ENCODE assay signal across 1 cellular context in the genomic region with DNA sequence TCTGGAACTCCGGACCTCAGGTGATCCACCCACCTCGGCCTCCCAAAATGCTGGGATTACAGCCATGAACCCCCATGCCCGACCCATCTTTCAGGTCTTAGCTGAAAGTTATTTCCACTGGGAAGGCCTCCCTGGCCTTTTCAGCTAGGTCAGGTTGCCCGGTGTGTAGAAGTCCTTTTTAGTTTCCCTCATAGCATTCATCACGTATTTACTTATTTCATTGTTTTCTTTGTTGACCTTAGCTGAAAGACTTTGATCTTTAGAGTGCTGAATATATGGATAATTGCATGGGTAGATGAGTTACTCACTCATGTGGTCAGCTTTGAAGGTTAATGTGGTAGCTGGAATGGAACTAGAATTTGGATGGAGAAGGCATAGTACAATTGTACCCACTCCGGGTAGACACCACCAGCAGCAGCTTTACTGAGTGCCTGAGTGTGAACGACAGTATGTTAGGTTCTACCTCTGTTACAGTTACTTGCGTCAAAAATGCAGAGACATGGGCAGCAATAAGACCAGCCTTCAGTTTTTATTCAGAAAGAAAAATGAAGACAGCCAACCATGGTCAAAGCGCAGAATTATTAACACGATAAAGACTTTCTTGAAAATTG.
TF ChIP-seq lines count a peak whose summit lies in the region.

No MANE protein-coding gene starts in this region.

TF ChIP-seq in HepG2, 621 proteins besides CTCF, POLR2A, EP300 and RAD21 (continued from another document and continues in another):
- TF ChIP-seq, protein P1, sequence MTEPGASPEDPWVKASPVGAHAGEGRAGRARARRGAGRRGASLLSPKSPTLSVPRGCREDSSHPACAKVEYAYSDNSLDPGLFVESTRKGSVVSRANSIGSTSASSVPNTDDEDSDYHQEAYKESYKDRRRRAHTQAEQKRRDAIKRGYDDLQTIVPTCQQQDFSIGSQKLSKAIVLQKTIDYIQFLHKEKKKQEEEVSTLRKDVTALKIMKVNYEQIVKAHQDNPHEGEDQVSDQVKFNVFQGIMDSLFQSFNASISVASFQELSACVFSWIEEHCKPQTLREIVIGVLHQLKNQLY (CRISPR knock-in tag; IDR thresholded peaks at IDR 0.05): peak; percentile 87
- TF ChIP-seq ZNF33B (CRISPR knock-in tag; IDR thresholded peaks at IDR 0.05) (peak; percentile 51; the same call in 1 of the 2 replicates), BCL6 (CRISPR knock-in tag; IDR thresholded peaks at IDR 0.05) (peak; percentile 84), ZNF326 (CRISPR knock-in tag; IDR thresholded peaks at IDR 0.05; ENCODE audit: borderline replicate concordance) (no peak), ARNTL (CRISPR knock-in tag; IDR thresholded peaks at IDR 0.05) (peak; percentile 79), ZNF317 (CRISPR knock-in tag; IDR thresholded peaks at IDR 0.05) (no peak; the same call in 1 of the 2 replicates), GLI4 (CRISPR knock-in tag; IDR thresholded peaks at IDR 0.05; ENCODE audit: borderline replicate concordance) (peak; percentile 85; the same call in 1 of the 2 replicates), SSRP1 (CRISPR knock-in tag; IDR thresholded peaks at IDR 0.05) (no peak), KDM6A (CRISPR knock-in tag; IDR thresholded peaks at IDR 0.05; ENCODE audit: low read depth) (peak; percentile 99), HMG20B (CRISPR knock-in tag; conservative IDR thresholded peaks at IDR 0.05) (peak; percentile 97), RCOR2 (CRISPR knock-in tag; IDR thresholded peaks at IDR 0.05) (peak; percentile 99), ZNF335 (CRISPR knock-in tag; IDR thresholded peaks at IDR 0.05) (peak; percentile 85), REXO4 (CRISPR knock-in tag; IDR thresholded peaks at IDR 0.05; ENCODE audit: borderline replicate concordance) (no peak), ZSCAN9 (CRISPR knock-in tag; IDR thresholded peaks at IDR 0.05; ENCODE audit: borderline replicate concordance) (peak; percentile 92), TBL1XR1 (IDR thresholded peaks at IDR 0.05; ENCODE audit: borderline replicate concordance, low read length, partially characterized antibody) (peak; percentile 87), FOXP1 (IDR thresholded peaks at IDR 0.05) (peak; percentile 96), FOXP1 (CRISPR knock-in tag; IDR thresholded peaks at IDR 0.05) (peak; percentile 98), NR2F1 (CRISPR knock-in tag; IDR thresholded peaks at IDR 0.05) (peak; percentile 72 to 90), AKAP8 (CRISPR knock-in tag; IDR thresholded peaks at IDR 0.05) (no peak), ZMYM4 (CRISPR knock-in tag; IDR thresholded peaks at IDR 0.05) (peak; percentile 90), HDAC6 (IDR thresholded peaks at IDR 0.05; ENCODE audit: low read depth, low read length) (0 out of 2 replicates have a peak, but pooled peaks have one; percentile 62), EHMT2 (IDR thresholded peaks at IDR 0.05; ENCODE audit: borderline replicate concordance, low read depth, low read length) (peak; percentile 96; the same call in 1 of the 2 replicates), KAT2B (IDR thresholded peaks at IDR 0.05; ENCODE audit: borderline replicate concordance, low read depth, low read length) (no peak), CBFB (CRISPR knock-in tag; IDR thresholded peaks at IDR 0.05) (peak; percentile 99), ZZZ3 (CRISPR knock-in tag; IDR thresholded peaks at IDR 0.05; ENCODE audit: borderline replicate concordance) (no peak), ZNF10 (CRISPR knock-in tag; IDR thresholded peaks at IDR 0.05; ENCODE audit: borderline replicate concordance, low read depth) (no peak), GFI1 (CRISPR knock-in tag; IDR thresholded peaks at IDR 0.05; ENCODE audit: borderline replicate concordance) (peak; percentile 84), CC2D1A (CRISPR knock-in tag; IDR thresholded peaks at IDR 0.05) (0 out of 2 replicates have a peak, but pooled peaks have one; percentile 86), POLR2G (IDR thresholded peaks at IDR 0.05; ENCODE audit: low read depth, low read length) (peak; percentile 41), MIER3 (CRISPR knock-in tag; IDR thresholded peaks at IDR 0.05; ENCODE audit: borderline replicate concordance) (peak; percentile 97; the same call in 1 of the 2 replicates), NPAS2 (CRISPR knock-in tag; IDR thresholded peaks at IDR 0.05; ENCODE audit: borderline replicate concordance) (no peak), ELF3 (CRISPR knock-in tag; IDR thresholded peaks at IDR 0.05) (peak; percentile 94), ZMYM2 (CRISPR knock-in tag; IDR thresholded peaks at IDR 0.05) (peak; percentile 80; the same call in 1 of the 2 replicates), SALL1 (CRISPR knock-in tag; IDR thresholded peaks at IDR 0.05) (peak; percentile 96), ZBTB3 (CRISPR knock-in tag; IDR thresholded peaks at IDR 0.05; ENCODE audit: borderline replicate concordance, low read depth) (peak; percentile 48; the same call in 1 of the 2 replicates)
- TF ChIP-seq, protein P2, sequence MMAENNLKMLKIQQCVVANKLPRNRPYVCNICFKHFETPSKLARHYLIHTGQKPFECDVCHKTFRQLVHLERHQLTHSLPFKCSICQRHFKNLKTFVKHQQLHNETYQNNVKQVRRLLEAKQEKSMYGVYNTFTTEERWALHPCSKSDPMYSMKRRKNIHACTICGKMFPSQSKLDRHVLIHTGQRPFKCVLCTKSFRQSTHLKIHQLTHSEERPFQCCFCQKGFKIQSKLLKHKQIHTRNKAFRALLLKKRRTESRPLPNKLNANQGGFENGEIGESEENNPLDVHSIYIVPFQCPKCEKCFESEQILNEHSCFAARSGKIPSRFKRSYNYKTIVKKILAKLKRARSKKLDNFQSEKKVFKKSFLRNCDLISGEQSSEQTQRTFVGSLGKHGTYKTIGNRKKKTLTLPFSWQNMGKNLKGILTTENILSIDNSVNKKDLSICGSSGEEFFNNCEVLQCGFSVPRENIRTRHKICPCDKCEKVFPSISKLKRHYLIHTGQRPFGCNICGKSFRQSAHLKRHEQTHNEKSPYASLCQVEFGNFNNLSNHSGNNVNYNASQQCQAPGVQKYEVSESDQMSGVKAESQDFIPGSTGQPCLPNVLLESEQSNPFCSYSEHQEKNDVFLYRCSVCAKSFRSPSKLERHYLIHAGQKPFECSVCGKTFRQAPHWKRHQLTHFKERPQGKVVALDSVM (CRISPR knock-in tag; IDR thresholded peaks at IDR 0.05): no peak; the same call in 1 of the 2 replicates
- TF ChIP-seq, protein P3, sequence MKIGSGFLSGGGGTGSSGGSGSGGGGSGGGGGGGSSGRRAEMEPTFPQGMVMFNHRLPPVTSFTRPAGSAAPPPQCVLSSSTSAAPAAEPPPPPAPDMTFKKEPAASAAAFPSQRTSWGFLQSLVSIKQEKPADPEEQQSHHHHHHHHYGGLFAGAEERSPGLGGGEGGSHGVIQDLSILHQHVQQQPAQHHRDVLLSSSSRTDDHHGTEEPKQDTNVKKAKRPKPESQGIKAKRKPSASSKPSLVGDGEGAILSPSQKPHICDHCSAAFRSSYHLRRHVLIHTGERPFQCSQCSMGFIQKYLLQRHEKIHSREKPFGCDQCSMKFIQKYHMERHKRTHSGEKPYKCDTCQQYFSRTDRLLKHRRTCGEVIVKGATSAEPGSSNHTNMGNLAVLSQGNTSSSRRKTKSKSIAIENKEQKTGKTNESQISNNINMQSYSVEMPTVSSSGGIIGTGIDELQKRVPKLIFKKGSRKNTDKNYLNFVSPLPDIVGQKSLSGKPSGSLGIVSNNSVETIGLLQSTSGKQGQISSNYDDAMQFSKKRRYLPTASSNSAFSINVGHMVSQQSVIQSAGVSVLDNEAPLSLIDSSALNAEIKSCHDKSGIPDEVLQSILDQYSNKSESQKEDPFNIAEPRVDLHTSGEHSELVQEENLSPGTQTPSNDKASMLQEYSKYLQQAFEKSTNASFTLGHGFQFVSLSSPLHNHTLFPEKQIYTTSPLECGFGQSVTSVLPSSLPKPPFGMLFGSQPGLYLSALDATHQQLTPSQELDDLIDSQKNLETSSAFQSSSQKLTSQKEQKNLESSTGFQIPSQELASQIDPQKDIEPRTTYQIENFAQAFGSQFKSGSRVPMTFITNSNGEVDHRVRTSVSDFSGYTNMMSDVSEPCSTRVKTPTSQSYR (CRISPR knock-in tag; IDR thresholded peaks at IDR 0.05; ENCODE audit: borderline replicate concordance): peak; percentile 70; the same call in 1 of the 2 replicates
- TF ChIP-seq, protein P4, sequence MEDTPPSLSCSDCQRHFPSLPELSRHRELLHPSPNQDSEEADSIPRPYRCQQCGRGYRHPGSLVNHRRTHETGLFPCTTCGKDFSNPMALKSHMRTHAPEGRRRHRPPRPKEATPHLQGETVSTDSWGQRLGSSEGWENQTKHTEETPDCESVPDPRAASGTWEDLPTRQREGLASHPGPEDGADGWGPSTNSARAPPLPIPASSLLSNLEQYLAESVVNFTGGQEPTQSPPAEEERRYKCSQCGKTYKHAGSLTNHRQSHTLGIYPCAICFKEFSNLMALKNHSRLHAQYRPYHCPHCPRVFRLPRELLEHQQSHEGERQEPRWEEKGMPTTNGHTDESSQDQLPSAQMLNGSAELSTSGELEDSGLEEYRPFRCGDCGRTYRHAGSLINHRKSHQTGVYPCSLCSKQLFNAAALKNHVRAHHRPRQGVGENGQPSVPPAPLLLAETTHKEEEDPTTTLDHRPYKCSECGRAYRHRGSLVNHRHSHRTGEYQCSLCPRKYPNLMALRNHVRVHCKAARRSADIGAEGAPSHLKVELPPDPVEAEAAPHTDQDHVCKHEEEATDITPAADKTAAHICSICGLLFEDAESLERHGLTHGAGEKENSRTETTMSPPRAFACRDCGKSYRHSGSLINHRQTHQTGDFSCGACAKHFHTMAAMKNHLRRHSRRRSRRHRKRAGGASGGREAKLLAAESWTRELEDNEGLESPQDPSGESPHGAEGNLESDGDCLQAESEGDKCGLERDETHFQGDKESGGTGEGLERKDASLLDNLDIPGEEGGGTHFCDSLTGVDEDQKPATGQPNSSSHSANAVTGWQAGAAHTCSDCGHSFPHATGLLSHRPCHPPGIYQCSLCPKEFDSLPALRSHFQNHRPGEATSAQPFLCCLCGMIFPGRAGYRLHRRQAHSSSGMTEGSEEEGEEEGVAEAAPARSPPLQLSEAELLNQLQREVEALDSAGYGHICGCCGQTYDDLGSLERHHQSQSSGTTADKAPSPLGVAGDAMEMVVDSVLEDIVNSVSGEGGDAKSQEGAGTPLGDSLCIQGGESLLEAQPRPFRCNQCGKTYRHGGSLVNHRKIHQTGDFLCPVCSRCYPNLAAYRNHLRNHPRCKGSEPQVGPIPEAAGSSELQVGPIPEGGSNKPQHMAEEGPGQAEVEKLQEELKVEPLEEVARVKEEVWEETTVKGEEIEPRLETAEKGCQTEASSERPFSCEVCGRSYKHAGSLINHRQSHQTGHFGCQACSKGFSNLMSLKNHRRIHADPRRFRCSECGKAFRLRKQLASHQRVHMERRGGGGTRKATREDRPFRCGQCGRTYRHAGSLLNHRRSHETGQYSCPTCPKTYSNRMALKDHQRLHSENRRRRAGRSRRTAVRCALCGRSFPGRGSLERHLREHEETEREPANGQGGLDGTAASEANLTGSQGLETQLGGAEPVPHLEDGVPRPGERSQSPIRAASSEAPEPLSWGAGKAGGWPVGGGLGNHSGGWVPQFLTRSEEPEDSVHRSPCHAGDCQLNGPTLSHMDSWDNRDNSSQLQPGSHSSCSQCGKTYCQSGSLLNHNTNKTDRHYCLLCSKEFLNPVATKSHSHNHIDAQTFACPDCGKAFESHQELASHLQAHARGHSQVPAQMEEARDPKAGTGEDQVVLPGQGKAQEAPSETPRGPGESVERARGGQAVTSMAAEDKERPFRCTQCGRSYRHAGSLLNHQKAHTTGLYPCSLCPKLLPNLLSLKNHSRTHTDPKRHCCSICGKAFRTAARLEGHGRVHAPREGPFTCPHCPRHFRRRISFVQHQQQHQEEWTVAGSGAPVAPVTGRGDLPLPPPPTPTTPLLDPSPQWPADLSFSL (CRISPR knock-in tag; IDR thresholded peaks at IDR 0.05): no peak
- TF ChIP-seq, protein P5, sequence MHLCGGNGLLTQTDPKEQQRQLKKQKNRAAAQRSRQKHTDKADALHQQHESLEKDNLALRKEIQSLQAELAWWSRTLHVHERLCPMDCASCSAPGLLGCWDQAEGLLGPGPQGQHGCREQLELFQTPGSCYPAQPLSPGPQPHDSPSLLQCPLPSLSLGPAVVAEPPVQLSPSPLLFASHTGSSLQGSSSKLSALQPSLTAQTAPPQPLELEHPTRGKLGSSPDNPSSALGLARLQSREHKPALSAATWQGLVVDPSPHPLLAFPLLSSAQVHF (CRISPR knock-in tag; IDR thresholded peaks at IDR 0.05): 0 out of 2 replicates have a peak, but pooled peaks have one; percentile 43
- TF ChIP-seq, protein P6, sequence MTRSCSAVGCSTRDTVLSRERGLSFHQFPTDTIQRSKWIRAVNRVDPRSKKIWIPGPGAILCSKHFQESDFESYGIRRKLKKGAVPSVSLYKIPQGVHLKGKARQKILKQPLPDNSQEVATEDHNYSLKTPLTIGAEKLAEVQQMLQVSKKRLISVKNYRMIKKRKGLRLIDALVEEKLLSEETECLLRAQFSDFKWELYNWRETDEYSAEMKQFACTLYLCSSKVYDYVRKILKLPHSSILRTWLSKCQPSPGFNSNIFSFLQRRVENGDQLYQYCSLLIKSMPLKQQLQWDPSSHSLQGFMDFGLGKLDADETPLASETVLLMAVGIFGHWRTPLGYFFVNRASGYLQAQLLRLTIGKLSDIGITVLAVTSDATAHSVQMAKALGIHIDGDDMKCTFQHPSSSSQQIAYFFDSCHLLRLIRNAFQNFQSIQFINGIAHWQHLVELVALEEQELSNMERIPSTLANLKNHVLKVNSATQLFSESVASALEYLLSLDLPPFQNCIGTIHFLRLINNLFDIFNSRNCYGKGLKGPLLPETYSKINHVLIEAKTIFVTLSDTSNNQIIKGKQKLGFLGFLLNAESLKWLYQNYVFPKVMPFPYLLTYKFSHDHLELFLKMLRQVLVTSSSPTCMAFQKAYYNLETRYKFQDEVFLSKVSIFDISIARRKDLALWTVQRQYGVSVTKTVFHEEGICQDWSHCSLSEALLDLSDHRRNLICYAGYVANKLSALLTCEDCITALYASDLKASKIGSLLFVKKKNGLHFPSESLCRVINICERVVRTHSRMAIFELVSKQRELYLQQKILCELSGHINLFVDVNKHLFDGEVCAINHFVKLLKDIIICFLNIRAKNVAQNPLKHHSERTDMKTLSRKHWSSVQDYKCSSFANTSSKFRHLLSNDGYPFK (CRISPR knock-in tag; IDR thresholded peaks at IDR 0.05; ENCODE audit: borderline replicate concordance): no peak
- TF ChIP-seq, protein P7, sequence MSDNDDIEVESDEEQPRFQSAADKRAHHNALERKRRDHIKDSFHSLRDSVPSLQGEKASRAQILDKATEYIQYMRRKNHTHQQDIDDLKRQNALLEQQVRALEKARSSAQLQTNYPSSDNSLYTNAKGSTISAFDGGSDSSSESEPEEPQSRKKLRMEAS (IDR thresholded peaks at IDR 0.05): peak; percentile 81
- TF ChIP-seq, protein P8, sequence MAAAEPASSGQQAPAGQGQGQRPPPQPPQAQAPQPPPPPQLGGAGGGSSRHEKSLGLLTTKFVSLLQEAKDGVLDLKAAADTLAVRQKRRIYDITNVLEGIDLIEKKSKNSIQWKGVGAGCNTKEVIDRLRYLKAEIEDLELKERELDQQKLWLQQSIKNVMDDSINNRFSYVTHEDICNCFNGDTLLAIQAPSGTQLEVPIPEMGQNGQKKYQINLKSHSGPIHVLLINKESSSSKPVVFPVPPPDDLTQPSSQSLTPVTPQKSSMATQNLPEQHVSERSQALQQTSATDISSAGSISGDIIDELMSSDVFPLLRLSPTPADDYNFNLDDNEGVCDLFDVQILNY (CRISPR knock-in tag; conservative IDR thresholded peaks at IDR 0.05): no peak
- TF ChIP-seq, protein P9, sequence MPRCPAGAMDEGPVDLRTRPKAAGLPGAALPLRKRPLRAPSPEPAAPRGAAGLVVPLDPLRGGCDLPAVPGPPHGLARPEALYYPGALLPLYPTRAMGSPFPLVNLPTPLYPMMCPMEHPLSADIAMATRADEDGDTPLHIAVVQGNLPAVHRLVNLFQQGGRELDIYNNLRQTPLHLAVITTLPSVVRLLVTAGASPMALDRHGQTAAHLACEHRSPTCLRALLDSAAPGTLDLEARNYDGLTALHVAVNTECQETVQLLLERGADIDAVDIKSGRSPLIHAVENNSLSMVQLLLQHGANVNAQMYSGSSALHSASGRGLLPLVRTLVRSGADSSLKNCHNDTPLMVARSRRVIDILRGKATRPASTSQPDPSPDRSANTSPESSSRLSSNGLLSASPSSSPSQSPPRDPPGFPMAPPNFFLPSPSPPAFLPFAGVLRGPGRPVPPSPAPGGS (CRISPR knock-in tag; IDR thresholded peaks at IDR 0.05): peak; percentile 60; the same call in 1 of the 2 replicates
